Comparison of ENCODE assay signal across 26 cellular contexts in genomic region chr1:240667351-240667750, GRCh38. TPM values are rescaled to one million over a fixed set of nuclear protein-coding genes. Genes with fewer than 3 reads are reported as not detected.
DNase-seq lines count a peak whose midpoint lies in the region; ATAC-seq and TF ChIP-seq lines count a peak whose summit lies in the region.
"Had no signal": no experiment of that assay in that cellular context is flagged by ENCODE, and none has a peak within 500 bp of the region (broad histone marks: within the 10 kb centered on the region; RNA-seq: fewer than 3 reads in every experiment).

No MANE protein-coding gene starts in this region.

- no peak overlapping the region for H3K4me3 ChIP-seq in neural progenitor cell
- H3K4me3 ChIP-seq in upper lobe of left lung, result no peak overlapping the region
- H3K4me3 ChIP-seq: MG63 had no signal

- H3K4me3 Mint-ChIP-seq in central memory CD8-positive, alpha-beta T cell, result no peak overlapping the region
- no peak overlapping the region for H3K4me3 Mint-ChIP-seq in neural progenitor cell
- H3K4me3 Mint-ChIP-seq: B cell; CD8-positive, alpha-beta T cell had no signal

- H3K27me3 ChIP-seq in neural progenitor cell (no peaks in the 10 kb centered on the region), upper lobe of left lung (no peaks in the 10 kb centered on the region)
- H3K27me3 ChIP-seq: MG63 had no signal

- 50 to 66% methylated on average over 3 of the region's 3 CpGs for WGBS in upper lobe of left lung, 2 donors

- H3K9me3 ChIP-seq in neural progenitor cell (ENCODE audit: low read depth), result no peaks in the 10 kb centered on the region
- no peaks in the 10 kb centered on the region for H3K9me3 ChIP-seq in upper lobe of left lung
- H3K9me3 ChIP-seq: Caco-2, MG63 had no signal

- H2AFZ ChIP-seq in neural progenitor cell (replicated peaks), result no peak overlapping the region

- TF ChIP-seq CTCF in neural progenitor cell (IDR thresholded peaks at IDR 0.05) (no peak), upper lobe of left lung (IDR thresholded peaks at IDR 0.05) (no peak)

- H3K27ac ChIP-seq in neural progenitor cell (no peak overlapping the region), upper lobe of left lung (no peak overlapping the region)
- H3K27ac ChIP-seq: 22Rv1, C4-2B, RWPE1 had no signal

- H3K36me3 ChIP-seq in neural progenitor cell, result no peaks in the 10 kb centered on the region
- no peaks in the 10 kb centered on the region for H3K36me3 ChIP-seq in upper lobe of left lung
- H3K36me3 ChIP-seq: MG63 had no signal

- no peak overlapping the region for H3K9ac ChIP-seq in neural progenitor cell

- no peaks in the 10 kb centered on the region for H3K4me1 ChIP-seq in neural progenitor cell
- no peaks in the 10 kb centered on the region for H3K4me1 ChIP-seq in upper lobe of left lung
- H3K4me1 ChIP-seq: Caco-2 had no signal

- no peaks in the 10 kb centered on the region for H3K27me3 Mint-ChIP-seq in central memory CD8-positive, alpha-beta T cell
- H3K27me3 Mint-ChIP-seq in neural progenitor cell (ENCODE audit: insufficient read depth, low read depth), result no peaks in the 10 kb centered on the region
- H3K27me3 Mint-ChIP-seq: B cell had no signal

- no peak for TF ChIP-seq POLR2A in upper lobe of left lung (IDR thresholded peaks at IDR 0.05)

- H3K4me2 ChIP-seq in neural progenitor cell, result no peak overlapping the region

- no peak for ATAC-seq in central memory CD8-positive, alpha-beta T cell (replicated peaks; ENCODE audit: extremely low read depth, poor library complexity, severe bottlenecking)
- ATAC-seq in upper lobe of left lung (ENCODE audit: low FRiP score in 2 of 2) (peak; percentile 55 to 83), GM21515 (IDR thresholded peaks at IDR 0.05; ENCODE audit: unreplicated experiment) (no peak)

- H3K27ac Mint-ChIP-seq in central memory CD8-positive, alpha-beta T cell (ENCODE audit: low read depth), result peak overlapping the region; percentile 19
- H3K27ac Mint-ChIP-seq in neural progenitor cell, result peak overlapping the region; percentile 77
- H3K27ac Mint-ChIP-seq: B cell; CD8-positive, alpha-beta T cell had no signal

- TF ChIP-seq EP300 in upper lobe of left lung (IDR thresholded peaks at IDR 0.05), result peak in 1 of 4 donors; percentile 28

- H3K36me3 Mint-ChIP-seq in central memory CD8-positive, alpha-beta T cell (ENCODE audit: insufficient read depth), result no peaks in the 10 kb centered on the region
- no peaks in the 10 kb centered on the region for H3K36me3 Mint-ChIP-seq in neural progenitor cell
- H3K36me3 Mint-ChIP-seq: CD8-positive, alpha-beta T cell had no signal

- H4K20me1 ChIP-seq in neural progenitor cell (ENCODE audit: low read depth), result no peaks in the 10 kb centered on the region

- H3K9me3 Mint-ChIP-seq in central memory CD8-positive, alpha-beta T cell, result peaks cover 12% of the 10 kb centered on the region
- no peaks in the 10 kb centered on the region for H3K9me3 Mint-ChIP-seq in neural progenitor cell

- H3F3A ChIP-seq in neural progenitor cell (ENCODE audit: low read depth), result no peaks in the 10 kb centered on the region

- H3K4me1 Mint-ChIP-seq in central memory CD8-positive, alpha-beta T cell, result peaks cover 5% of the 10 kb centered on the region
- H3K4me1 Mint-ChIP-seq in neural progenitor cell, result no peaks in the 10 kb centered on the region
- H3K4me1 Mint-ChIP-seq: B cell had no signal

- DNase-seq in DMS53 (lab: John Stamatoyannopoulos, UW), result peak; percentile 17
- no peak for DNase-seq in DMS53 treated with DMSO at 0.1 percent for 48 hours (lab: John Stamatoyannopoulos, UW; ENCODE audit: unreplicated experiment)
- DNase-seq in central memory CD8-positive, alpha-beta T cell (ENCODE audit: low spot score in 2 of 2), result no peak
- no peak for DNase-seq in neural progenitor cell (ENCODE audit: low spot score)
- peak in 1 of 2 donors; percentile 68 for DNase-seq in upper lobe of left lung
- no peak for DNase-seq in NCI-H1436 (lab: John Stamatoyannopoulos, UW)
- no peak for DNase-seq in NCI-H1105 treated with DMSO at 0.1 percent for 48 hours (lab: John Stamatoyannopoulos, UW)
- DNase-seq: Caco-2; CD8-positive, alpha-beta T cell; DMS79 treated with DMSO at 0.1 percent for 48 hours; GF-D8; HCEC 1CT; KBM-7; MG63; NCI-H1417; NCI-H187 treated with DMSO at 0.1 percent for 48 hours; NCI-H446; NCI-H526; NCI-H82; SHP77 had no signal

- no peaks in the 10 kb centered on the region for H3K79me2 ChIP-seq in neural progenitor cell (ENCODE audit: low read depth)

RNA-seq across cellular contexts. Expression of gene GREM2, which starts 55.4 kb away (rescaled TPM):
- total RNA-seq in neural progenitor cell (ENCODE audit: low replicate concordance) (not detected in 2 replicates), upper lobe of left lung (under 1 TPM in 5 of 6 donors, not detected in 1; 0.22 to 0.88 (median 0.39) TPM)
- total RNA-seq: B cell; CD8-positive, alpha-beta T cell; H1 had no signal

Comparison
In these comparisons a context has a peak if more than half of its experiments do, and no peak if none do; other contexts are left out.
1. ATAC-seq: peak in upper lobe of left lung (2 of 2); none in central memory CD8-positive, alpha-beta T cell (single experiment) and GM21515 (single experiment).